ENCODE assay signal across 32 cellular contexts in genomic region chr1:201180901-201181300, GRCh38. TPM values are rescaled to one million over a fixed set of nuclear protein-coding genes. Genes with fewer than 3 reads are reported as not detected.
"Had no signal": no experiment of that assay in that cellular context is flagged by ENCODE, and none has a peak within 500 bp of the region (broad histone marks: within the 10 kb centered on the region; RNA-seq: fewer than 3 reads in every experiment).

No MANE protein-coding gene starts in this region.

- H3K36me3 ChIP-seq: esophagus muscularis mucosa, gastroesophageal sphincter, heart left ventricle, lower lobe of right lung, neural progenitor cell, prostate gland, sigmoid colon, thoracic aorta, tibial nerve, vagina had no signal

- H3K9ac ChIP-seq: neural progenitor cell, parathyroid adenoma had no signal

- H3K27me3 ChIP-seq: esophagus muscularis mucosa, gastroesophageal sphincter, heart left ventricle, neural progenitor cell, sigmoid colon, tibial nerve, vagina had no signal

- ATAC-seq: foreskin keratinocyte; gastroesophageal sphincter; heart left ventricle; left ventricle myocardium superior; lower lobe of right lung; natural killer cell treated with Interleukin-12 subunit alpha and Interleukin-12 subunit beta and Interleukin-15 and Interleukin-18, amount 100 ng/mL, for 72 hours; right cardiac atrium; stimulated activated naive B cell treated with anti-CD40 and anti-IgM and Interleukin-4, amounts not matched to agents 10 μg/mL and 1 μg/mL and 100 μg/mL, for 72 hours had no signal

- H3K79me2 ChIP-seq: hepatocyte, parathyroid adenoma had no signal

- DNase-seq: dermis blood vessel endothelial cell; effector memory CD4-positive, alpha-beta T cell; foreskin keratinocyte; heart left ventricle; left ventricle myocardium superior; lower lobe of right lung; naive B cell; sigmoid colon; stimulated activated CD4-positive, alpha-beta T cell treated with anti-CD3 and anti-CD28 coated beads, Interleukin-15, amount 100 ng/mL, for 24 hours; stimulated activated CD4-positive, alpha-beta T cell treated with anti-CD3 and anti-CD28 coated beads, Interleukin-2, amount 100 ng/mL, for 48 hours; stimulated activated naive B cell treated with anti-CD40 and anti-IgM and Interleukin-4, amounts not matched to agents 10 μg/mL and 1 μg/mL and 100 μg/mL, for 72 hours had no signal

- H2AFZ ChIP-seq: hepatocyte, neural progenitor cell, parathyroid adenoma had no signal

- FAIRE-seq: endothelial cell of umbilical vein, islet of Langerhans had no signal

- H3K4me1 ChIP-seq: esophagus muscularis mucosa, foreskin keratinocyte, gastroesophageal sphincter, lower lobe of right lung, neural progenitor cell, parathyroid adenoma, prostate gland, sigmoid colon had no signal

- H3K4me3 ChIP-seq: coronary artery, esophagus muscularis mucosa, gastroesophageal sphincter, heart left ventricle, hepatocyte, lower lobe of right lung, neural progenitor cell, prostate gland, sigmoid colon, thoracic aorta, tibial nerve, vagina had no signal

- H3K9me3 ChIP-seq: esophagus muscularis mucosa, gastroesophageal sphincter, lower lobe of right lung, prostate gland, thoracic aorta, tibial nerve, vagina had no signal

- H3K4me2 ChIP-seq: hepatocyte, neural progenitor cell had no signal

- H3K27ac ChIP-seq: coronary artery, esophagus muscularis mucosa, foreskin keratinocyte, gastroesophageal sphincter, heart left ventricle, hepatocyte, lower lobe of right lung, neural progenitor cell, parathyroid adenoma, prostate gland, sigmoid colon, thoracic aorta, tibial nerve, vagina had no signal

RNA-seq across cellular contexts. Expression of gene IGFN1, which starts 9.7 kb away (rescaled TPM):
- total RNA-seq: endothelial cell of umbilical vein; esophagus muscularis mucosa; foreskin keratinocyte; gastroesophageal sphincter; left ventricle myocardium superior; natural killer cell treated with Interleukin-12 subunit alpha and Interleukin-12 subunit beta and Interleukin-15 and Interleukin-18, amount 100 ng/mL, for 72 hours; thoracic aorta; tibial nerve; vagina had no signal
- polyA plus RNA-seq: endothelial cell of umbilical vein, fibroblast of lung, foreskin keratinocyte had no signal

RNA-seq across cellular contexts. Expression of gene ASCL5, which starts 53.9 kb away (rescaled TPM):
- total RNA-seq: dermis blood vessel endothelial cell; endothelial cell of umbilical vein; epithelial cell of proximal tubule; esophagus muscularis mucosa; fibroblast of lung; foreskin keratinocyte; gastroesophageal sphincter; heart left ventricle; hepatocyte; left ventricle myocardium superior; lower lobe of right lung; mononuclear cell; natural killer cell treated with Interleukin-12 subunit alpha and Interleukin-12 subunit beta and Interleukin-15 and Interleukin-18, amount 100 ng/mL, for 72 hours; osteoblast; prostate gland; renal cortical epithelial cell; right cardiac atrium; sigmoid colon; skeletal muscle tissue; thoracic aorta; tibial nerve; ureter; vagina had no signal
- polyA plus RNA-seq: endothelial cell of umbilical vein, fibroblast of lung, foreskin keratinocyte, heart left ventricle, hepatocyte, right cardiac atrium had no signal
